22 cellular contexts compared by ENCODE assay signal in the genomic region with DNA sequence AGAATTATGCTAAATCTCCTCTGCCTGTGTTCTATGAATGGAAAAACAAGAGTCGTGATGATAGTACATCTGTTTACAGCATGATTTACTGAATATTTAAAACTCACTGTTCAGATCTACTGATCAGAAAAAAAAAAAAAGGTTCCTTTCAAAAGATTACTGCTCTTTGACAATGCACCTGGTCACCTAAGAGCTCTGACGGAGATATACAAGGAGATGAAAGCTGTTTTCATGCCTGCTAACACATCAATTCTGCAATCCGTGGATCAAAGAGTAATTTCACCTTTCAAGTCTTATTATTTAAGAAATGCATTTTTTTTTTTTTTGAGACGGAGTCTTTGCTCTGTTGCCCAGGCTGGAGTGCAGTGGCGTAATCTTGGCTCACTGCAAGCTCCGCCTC. TPM values are rescaled to one million over a fixed set of nuclear protein-coding genes. Genes with fewer than 3 reads are reported as not detected.
DNase-seq lines count a peak whose midpoint lies in the region; ATAC-seq, FAIRE-seq and TF ChIP-seq lines count a peak whose summit lies in the region.
"Had no signal": no experiment of that assay in that cellular context is flagged by ENCODE, and none has a peak within 500 bp of the region (broad histone marks: within the 10 kb centered on the region; RNA-seq: fewer than 3 reads in every experiment).

No MANE protein-coding gene starts in this region.

- in situ Hi-C loops in K562 (cut with MboI), result no loop called here

- 50% methylated on average over 6 of the region's 6 CpGs for WGBS in K562 (ENCODE audit: insufficient coverage, low coverage, missing lambda C conversion rate)
- WGBS in heart right ventricle, 2 donors, result 90 to 98% methylated on average over 6 of the region's 6 CpGs
- 87 to 96% methylated on average over 6 of the region's 6 CpGs for WGBS in tibial nerve, 2 donors

- no peak for ATAC-seq in activated naive CD4-positive, alpha-beta T cell treated with anti-CD3 and anti-CD28 coated beads, Interleukin-2, amount 50 U/mL, for 72 hours
- ATAC-seq in K562 (no peak), heart right ventricle (no peak), GM21526 (IDR thresholded peaks at IDR 0.05; ENCODE audit: low FRiP score, unreplicated experiment) (no peak)
- ATAC-seq: HCT116 had no signal

- intact Hi-C loops in K562 (cut with micrococcal nuclease) (no loop called here), heart right ventricle (cut with DNase I) (no loop called here)

- TF ChIP-seq EP300 in K562 (IDR thresholded peaks at IDR 0.05; ENCODE audit: low read length), result no peak
- TF ChIP-seq EP300 in tibial nerve (IDR thresholded peaks at IDR 0.05), result no peak

- H3K9me3 Mint-ChIP-seq in activated naive CD4-positive, alpha-beta T cell treated with anti-CD3 and anti-CD28 coated beads, Interleukin-2, amount 50 U/mL, for 24 hours, result no peaks in the 10 kb centered on the region
- peaks cover under 1 to 5% of the 10 kb centered on the region in 2 donors for H3K9me3 Mint-ChIP-seq in activated naive CD4-positive, alpha-beta T cell treated with anti-CD3 and anti-CD28 coated beads, Interleukin-2, amount 50 U/mL, for 72 hours

- no peak for TF ChIP-seq RAD21 in K562 (CRISPR knock-in tag; conservative IDR thresholded peaks at IDR 0.05 in 1 of 2, IDR thresholded peaks at IDR 0.05 in 1 of 2)

- peaks cover 0 to 9% of the 10 kb centered on the region in 2 experiments; a peak in 1 of 5 replicates for H3K4me1 ChIP-seq in K562 (replicated peaks in 1 of 2; ENCODE audit: control insufficient read depth in 2 of 2, insufficient read depth in 2 of 2, low read length in 2 of 2)
- peaks cover 0 to 16% (median 11%) of the 10 kb centered on the region in 9 donors for H3K4me1 ChIP-seq in heart right ventricle
- H3K4me1 ChIP-seq in tibial nerve, result peaks cover 0 to 10% (median 4%) of the 10 kb centered on the region in 4 donors
- H3K4me1 ChIP-seq: BE2C had no signal

- H3K4me1 Mint-ChIP-seq in activated naive CD4-positive, alpha-beta T cell treated with anti-CD3 and anti-CD28 coated beads, Interleukin-2, amount 50 U/mL, for 24 hours, result peaks cover 19% of the 10 kb centered on the region

- H3K27me3 ChIP-seq in K562 (ENCODE audit: control insufficient read depth in 2 of 2, insufficient read depth in 2 of 2, low read length in 2 of 2) (no peaks in the 10 kb centered on the region), heart right ventricle (no peaks in the 10 kb centered on the region), tibial nerve (no peaks in the 10 kb centered on the region)
- H3K27me3 ChIP-seq: BE2C had no signal

- H3K9me1 ChIP-seq in K562 (ENCODE audit: control insufficient read depth, insufficient read depth, low read length), result no peaks in the 10 kb centered on the region

- CTCF ChIA-PET in K562 (lab: Yijun Ruan, JAX; ENCODE audit: low intra/inter-chr PET ratio), result no interaction called here

- H3K79me2 ChIP-seq in K562 (ENCODE audit: control insufficient read depth, insufficient read depth, low read length), result no peaks in the 10 kb centered on the region

- no peaks in the 10 kb centered on the region for H4K20me1 ChIP-seq in K562 (replicated peaks; ENCODE audit: control insufficient read depth, insufficient read depth, low read length)

- BruUV-seq in K562 (replicated peaks; lab: Mats Ljungman, UMichigan), result no TSS peak

- no peak overlapping the region for H2AFZ ChIP-seq in K562 (ENCODE audit: low read depth, low read length)

- peaks cover 10% of the 10 kb centered on the region for H3K36me3 Mint-ChIP-seq in activated naive CD4-positive, alpha-beta T cell treated with anti-CD3 and anti-CD28 coated beads, Interleukin-2, amount 50 U/mL, for 24 hours
- H3K36me3 Mint-ChIP-seq in activated naive CD4-positive, alpha-beta T cell treated with anti-CD3 and anti-CD28 coated beads, Interleukin-2, amount 50 U/mL, for 72 hours, result peaks cover 6 to 12% of the 10 kb centered on the region in 2 donors
- H3K36me3 Mint-ChIP-seq: CD4-positive, CD25-positive, alpha-beta regulatory T cell had no signal

- H3K9ac ChIP-seq in K562 (ENCODE audit: insufficient read depth in 1 of 2, low read depth in 2 of 2, low read length in 2 of 2), result no peak overlapping the region

- no peak for DNase-seq in activated naive CD4-positive, alpha-beta T cell treated with anti-CD3 and anti-CD28 coated beads, Interleukin-2, amount 50 U/mL, for 72 hours (ENCODE audit: low spot score in 2 of 2)
- peak; percentile 47 for DNase-seq in Jurkat, Clone E6-1 (ENCODE audit: low read depth, low spot score)
- DNase-seq in K562 (ENCODE audit: extremely low read depth in 1 of 4, low spot score in 3 of 4) (no peak), heart right ventricle (no peak), tibial nerve (ENCODE audit: low spot score in 2 of 2) (no peak)
- DNase-seq: ACHN, BE2C, C1 segment of cervical spinal cord, DMS153, DMS79, GDM1, GOT3, H7, HFFc6, IMR-90 had no signal

- no peak overlapping the region for H3K4me2 ChIP-seq in K562 (ENCODE audit: insufficient read depth, low read length)

- H3K27ac Mint-ChIP-seq in activated naive CD4-positive, alpha-beta T cell treated with anti-CD3 and anti-CD28 coated beads, Interleukin-2, amount 50 U/mL, for 24 hours, result peak overlapping the region; percentile 30
- H3K27ac Mint-ChIP-seq in activated naive CD4-positive, alpha-beta T cell treated with anti-CD3 and anti-CD28 coated beads, Interleukin-2, amount 50 U/mL, for 72 hours, result no peak overlapping the region
- H3K27ac Mint-ChIP-seq: HFFc6 had no signal

- no peak overlapping the region for H3K4me3 ChIP-seq in Jurkat, Clone E6-1 (ENCODE audit: low read length)
- H3K4me3 ChIP-seq in K562 (no peak overlapping the region), heart right ventricle (no peak overlapping the region), tibial nerve (no peak overlapping the region)

- no peak overlapping the region for H3K27ac ChIP-seq in K562 (ENCODE audit: extremely low read depth, low read depth, low read length)
- H3K27ac ChIP-seq in heart right ventricle, result no peak overlapping the region
- no peak overlapping the region for H3K27ac ChIP-seq in tibial nerve

- H3K27me3 Mint-ChIP-seq in activated naive CD4-positive, alpha-beta T cell treated with anti-CD3 and anti-CD28 coated beads, Interleukin-2, amount 50 U/mL, for 24 hours, result no peaks in the 10 kb centered on the region
- H3K27me3 Mint-ChIP-seq: CD4-positive, CD25-positive, alpha-beta regulatory T cell had no signal

- TF ChIP-seq POLR2A in K562 (conservative IDR thresholded peaks at IDR 0.05), result no peak
- TF ChIP-seq POLR2A in tibial nerve (IDR thresholded peaks at IDR 0.05), result no peak

- FAIRE-seq in K562 (lab: Jason Lieb, UNC), result no peak
- FAIRE-seq: A204.1, GM12892, HTR-8/SVneo had no signal

- H3K9me3 ChIP-seq in K562 (replicated peaks; ENCODE audit: control insufficient read depth, insufficient read depth, low read depth, low read length) (peaks cover 6% of the 10 kb centered on the region), heart right ventricle (peaks cover 0 to 9% (median 0%) of the 10 kb centered on the region in 11 donors), tibial nerve (peaks cover 0 to 8% (median under 1%) of the 10 kb centered on the region in 4 donors)
- H3K9me3 ChIP-seq: BE2C had no signal

- peak overlapping the region; percentile 67 for H3K4me3 Mint-ChIP-seq in activated naive CD4-positive, alpha-beta T cell treated with anti-CD3 and anti-CD28 coated beads, Interleukin-2, amount 50 U/mL, for 24 hours
- H3K4me3 Mint-ChIP-seq: CD4-positive, CD25-positive, alpha-beta regulatory T cell had no signal

- POLR2A ChIA-PET in K562 (lab: Yijun Ruan, JAX), result interaction anchor here (0.6 to 1.5 kb wide), 11 partner anchors 10 to 144 kb away, joined by 3 to 8 read pairs (median 4); no protein-coding TSS in a partner anchor

- TF ChIP-seq CTCF in K562 (IDR thresholded peaks at IDR 0.05 in 2 of 3, conservative IDR thresholded peaks at IDR 0.05 in 1 of 3; ENCODE audit: insufficient read depth in 2 of 3, low read depth in 1 of 3, low read length in 3 of 3), result no peak
- no peak for TF ChIP-seq CTCF in heart right ventricle (IDR thresholded peaks at IDR 0.05)
- no peak for TF ChIP-seq CTCF in tibial nerve (IDR thresholded peaks at IDR 0.05)

- H3K36me3 ChIP-seq in K562 (ENCODE audit: control insufficient read depth, insufficient read depth, low read length) (no peaks in the 10 kb centered on the region), heart right ventricle (peaks cover 0 to 9% (median 0%) of the 10 kb centered on the region in 9 donors), tibial nerve (peaks cover 0 to 26% (median 0%) of the 10 kb centered on the region in 3 donors)
- H3K36me3 ChIP-seq: BE2C had no signal

RNA-seq across cellular contexts. Expression of a gene that starts 30.7 kb away (rescaled TPM):
- total RNA-seq in activated naive CD4-positive, alpha-beta T cell treated with anti-CD3 and anti-CD28 coated beads, Interleukin-2, amount 50 U/mL, for 72 hours, result 1 to 10 TPM; 1.3 to 3.3 TPM
- polyA plus RNA-seq in Jurkat, Clone E6-1 (2012; ENCODE audit: insufficient read depth, insufficient read length), result 6.1 TPM
- 78.7 and 79.9 TPM in 2 replicates for total RNA-seq in K562 (2011; cell fraction: chromatin; rRNA removed; ENCODE audit: low replicate concordance)
- 32.0 and 34.7 TPM in 2 replicates for total RNA-seq in K562 (2011; cell fraction: nucleolus; rRNA removed)
- total RNA-seq in K562 (2011; cell fraction: nucleoplasm; rRNA removed), result 23.7 and 38.1 TPM in 2 replicates
- 4.3 and 5.4 TPM in 2 replicates for total RNA-seq in K562 (2014; rRNA removed)
- 4.2 and 4.6 TPM in 2 replicates for total RNA-seq in K562 (2014; rRNA removed; fragmentation: Illumina TruSeq; extraction: Trizol)
- total RNA-seq in K562 (2015; rRNA removed; fragmentation: Illumina TruSeq; extraction: Trizol), result 3.6 and 4.5 TPM in 2 replicates
- total RNA-seq in K562 (2021), result 8.5 and 8.8 TPM in 2 replicates
- 11.7 and 17.0 TPM in 2 replicates for polyA plus RNA-seq in K562 (2011; rRNA removed)
- 10.3 and 14.5 TPM in 2 replicates for polyA plus RNA-seq in K562 (2011; cell fraction: cytosol; rRNA removed)
- polyA plus RNA-seq in K562 (2011; cell fraction: nucleus; rRNA removed), result 41.1 and 49.0 TPM in 2 replicates
- polyA plus RNA-seq in K562 (2012), result 5.7 and 18.7 TPM in 2 replicates
- 4.3 and 5.0 TPM in 2 replicates for polyA plus RNA-seq in K562 (2014; fragmentation: Illumina TruSeq; extraction: Trizol)
- 1 to 10 TPM; 1.1 to 2.1 TPM for polyA plus RNA-seq in K562 (2014; fragmentation: Nextera tagmentation; extraction: Ambion mirVana)
- polyA plus RNA-seq in K562 (2014; rRNA removed), result 5.8 and 8.8 TPM in 2 replicates
- 25.0 and 27.6 TPM in 2 replicates for polyA minus RNA-seq in K562 (2011; rRNA and poly(A)+ RNA removed)
- 12.9 and 15.0 TPM in 2 replicates for polyA minus RNA-seq in K562 (2011; cell fraction: cytosol; rRNA and poly(A)+ RNA removed)
- polyA minus RNA-seq in K562 (2011; cell fraction: nucleus; rRNA and poly(A)+ RNA removed), result 18.0 and 35.4 TPM in 2 replicates
- 10 to 100 TPM in 8 of 10 donors, 1 to 10 TPM in 2; 7.1 to 21.9 (median 13.6) TPM for total RNA-seq in heart right ventricle
- 1 to 10 TPM; 5.4 to 9.9 TPM for polyA plus RNA-seq in heart right ventricle
- 10 to 100 TPM; 22.6 to 35.9 (median 26.8) TPM for total RNA-seq in tibial nerve
